Comparison of ENCODE assay signal across 27 cellular contexts in genomic region chr19:27971869-27972268, GRCh38.
"Had no signal": no experiment of that assay in that cellular context is flagged by ENCODE, and none has a peak within 500 bp of the region (broad histone marks: within the 10 kb centered on the region; RNA-seq: fewer than 3 reads in every experiment).

No MANE protein-coding gene starts in this region.

- H3K4me3 Mint-ChIP-seq: activated CD4-positive, alpha-beta T cell treated with anti-CD3 and anti-CD28 coated beads, Interleukin-2, amount 10 ng/mL, durations not matched to agents 7 days and 5 days; activated CD8-positive, alpha-beta memory T cell treated with anti-CD3 and anti-CD28 coated beads, Interleukin-2, amount 10 ng/mL, durations not matched to agents 7 days and 5 days; activated CD8-positive, alpha-beta T cell treated with anti-CD3 and anti-CD28 coated beads for 36 hours; activated naive CD8-positive, alpha-beta T cell treated with anti-CD3 and anti-CD28 coated beads, Interleukin-2, amount 50 U/mL, for 24 hours; central memory CD8-positive, alpha-beta T cell; effector memory CD8-positive, alpha-beta T cell; mesothelial cell of epicardium; natural killer cell treated with Interleukin-12 subunit alpha and Interleukin-12 subunit beta and Interleukin-15 and Interleukin-18, amount 100 ng/mL, for 72 hours; T-cell; T-helper 2 cell treated with Interferon-gamma antibody and Interleukin-4, amounts not matched to agents 5 μg/mL and 100 μg/mL, for 36 hours had no signal

- H3K4me1 Mint-ChIP-seq: activated CD4-positive, alpha-beta T cell treated with anti-CD3 and anti-CD28 coated beads, Interleukin-2, amount 10 ng/mL, durations not matched to agents 7 days and 5 days; activated CD8-positive, alpha-beta memory T cell treated with anti-CD3 and anti-CD28 coated beads, Interleukin-2, amount 10 ng/mL, durations not matched to agents 7 days and 5 days; activated naive CD8-positive, alpha-beta T cell treated with anti-CD3 and anti-CD28 coated beads, Interleukin-2, amount 50 U/mL, for 24 hours; central memory CD8-positive, alpha-beta T cell; T-cell had no signal

- H3K4me3 ChIP-seq: colonic mucosa, dorsolateral prefrontal cortex, heart right ventricle, lower lobe of right lung, right lobe of liver, spleen, upper lobe of right lung had no signal

- H3K36me3 Mint-ChIP-seq: activated CD8-positive, alpha-beta memory T cell treated with anti-CD3 and anti-CD28 coated beads, Interleukin-2, amount 10 ng/mL, durations not matched to agents 7 days and 5 days; mesothelial cell of epicardium; natural killer cell treated with Interleukin-12 subunit alpha and Interleukin-12 subunit beta and Interleukin-15 and Interleukin-18, amount 100 ng/mL, for 72 hours; T-cell had no signal

- H3K27ac ChIP-seq: colonic mucosa, dorsolateral prefrontal cortex, heart right ventricle, lower lobe of right lung, parathyroid adenoma, right lobe of liver, spleen, upper lobe of right lung had no signal

- H3K27ac Mint-ChIP-seq: activated CD4-positive, alpha-beta T cell treated with anti-CD3 and anti-CD28 coated beads, Interleukin-2, amount 10 ng/mL, durations not matched to agents 7 days and 5 days; activated CD8-positive, alpha-beta memory T cell treated with anti-CD3 and anti-CD28 coated beads, Interleukin-2, amount 10 ng/mL, durations not matched to agents 7 days and 5 days; activated CD8-positive, alpha-beta T cell treated with anti-CD3 and anti-CD28 coated beads for 36 hours; activated naive CD8-positive, alpha-beta T cell treated with anti-CD3 and anti-CD28 coated beads, Interleukin-2, amount 50 U/mL, for 24 hours; effector memory CD8-positive, alpha-beta T cell; natural killer cell treated with Interleukin-12 subunit alpha and Interleukin-12 subunit beta and Interleukin-15 and Interleukin-18, amount 100 ng/mL, for 72 hours; T-cell; T-helper 2 cell treated with Interferon-gamma antibody and Interleukin-4, amounts not matched to agents 5 μg/mL and 100 μg/mL, for 36 hours had no signal

- H3K4me1 ChIP-seq: colonic mucosa, heart right ventricle, lower lobe of right lung, parathyroid adenoma, right lobe of liver, spleen, upper lobe of right lung had no signal

- ATAC-seq: activated CD8-positive, alpha-beta memory T cell treated with anti-CD3 and anti-CD28 coated beads, Interleukin-2, amount 10 ng/mL, durations not matched to agents 7 days and 5 days; activated CD8-positive, alpha-beta T cell treated with anti-CD3 and anti-CD28 coated beads for 36 hours; activated naive CD8-positive, alpha-beta T cell treated with anti-CD3 and anti-CD28 coated beads, Interleukin-2, amount 50 U/mL, for 24 hours; effector memory CD8-positive, alpha-beta T cell; heart right ventricle; right lobe of liver; stimulated activated naive CD8-positive, alpha-beta T cell treated with anti-CD3 and anti-CD28 coated beads, Interleukin-15, Interleukin-2, amounts not matched to agents 100 U/mL and 50 U/mL, for 24 hours had no signal

- H3K36me3 ChIP-seq: colonic mucosa, heart right ventricle, lower lobe of right lung, right lobe of liver, spleen, upper lobe of right lung, WERI-Rb-1 had no signal

- H3K27me3 Mint-ChIP-seq: activated CD4-positive, alpha-beta T cell treated with anti-CD3 and anti-CD28 coated beads, Interleukin-2, amount 10 ng/mL, durations not matched to agents 7 days and 5 days; activated CD8-positive, alpha-beta memory T cell treated with anti-CD3 and anti-CD28 coated beads, Interleukin-2, amount 10 ng/mL, durations not matched to agents 7 days and 5 days; central memory CD8-positive, alpha-beta T cell had no signal

- DNase-seq: activated CD4-positive, alpha-beta T cell treated with anti-CD3 and anti-CD28 coated beads, Interleukin-2, amount 10 ng/mL, durations not matched to agents 7 days and 5 days; activated CD4-positive, CD25-positive, alpha-beta regulatory T cell treated with anti-CD3 and anti-CD28 coated beads, Interleukin-2, amount 50 U/mL, for 72 hours; activated CD8-positive, alpha-beta memory T cell treated with anti-CD3 and anti-CD28 coated beads, Interleukin-2, amount 10 ng/mL, durations not matched to agents 7 days and 5 days; activated CD8-positive, alpha-beta T cell treated with anti-CD3 and anti-CD28 coated beads for 36 hours; activated effector memory CD4-positive, alpha-beta T cell treated with anti-CD3 and anti-CD28 coated beads, Interleukin-2, amount 50 U/mL, for 16 hours; activated naive CD4-positive, alpha-beta T cell treated with anti-CD3 and anti-CD28 coated beads, Interleukin-2, amount 50 U/mL, for 16 hours; activated naive CD8-positive, alpha-beta T cell treated with anti-CD3 and anti-CD28 coated beads, Interleukin-2, amount 50 U/mL, for 24 hours; activated T-cell treated with anti-CD3 and anti-CD28 coated beads for 4 hours; anterior cingulate cortex; colonic mucosa; dorsolateral prefrontal cortex; effector memory CD8-positive, alpha-beta T cell; heart right ventricle; kidney; lower lobe of right lung; right lobe of liver; spleen; stimulated activated CD4-positive, alpha-beta T cell treated with anti-CD3 and anti-CD28 coated beads, Interleukin-4, amount 100 ng/mL, for 1 hour; stimulated activated naive CD8-positive, alpha-beta T cell treated with anti-CD3 and anti-CD28 coated beads, Interleukin-15, Interleukin-2, amounts not matched to agents 100 U/mL and 50 U/mL, for 24 hours; T-cell; upper lobe of right lung; WERI-Rb-1 had no signal

- H3K9ac ChIP-seq: parathyroid adenoma had no signal

- H3K27me3 ChIP-seq: colonic mucosa, right lobe of liver, spleen, upper lobe of right lung had no signal

- H3K9me3 Mint-ChIP-seq: activated CD4-positive, alpha-beta T cell treated with anti-CD3 and anti-CD28 coated beads, Interleukin-2, amount 10 ng/mL, durations not matched to agents 7 days and 5 days; activated CD8-positive, alpha-beta T cell treated with anti-CD3 and anti-CD28 coated beads for 36 hours; activated naive CD8-positive, alpha-beta T cell treated with anti-CD3 and anti-CD28 coated beads, Interleukin-2, amount 50 U/mL, for 24 hours; central memory CD8-positive, alpha-beta T cell; effector memory CD8-positive, alpha-beta T cell; mesothelial cell of epicardium; natural killer cell treated with Interleukin-12 subunit alpha and Interleukin-12 subunit beta and Interleukin-15 and Interleukin-18, amount 100 ng/mL, for 72 hours; T-cell; T-helper 2 cell treated with Interferon-gamma antibody and Interleukin-4, amounts not matched to agents 5 μg/mL and 100 μg/mL, for 36 hours had no signal

- H2AFZ ChIP-seq: parathyroid adenoma had no signal

- H3K9me3 ChIP-seq: colonic mucosa, heart right ventricle, lower lobe of right lung, right lobe of liver, spleen, upper lobe of right lung had no signal
